In genomic region chr21:21045538-21045937, GRCh38 we compare ENCODE assay signal across 1 cellular context.
TF ChIP-seq lines count a peak whose summit lies in the region.

No MANE protein-coding gene starts in this region.

TF ChIP-seq in K562, 482 proteins besides CTCF, POLR2A, EP300 and RAD21 (continued from another document):
- TF ChIP-seq CTCFL (IDR thresholded peaks at IDR 0.05; ENCODE audit: borderline replicate concordance, insufficient read depth, low read depth, low read length, poor library complexity, severe bottlenecking): no peak
TF ChIP-seq in K562: peak in this region for 3.
